8 cellular contexts compared by ENCODE assay signal in the genomic region with DNA sequence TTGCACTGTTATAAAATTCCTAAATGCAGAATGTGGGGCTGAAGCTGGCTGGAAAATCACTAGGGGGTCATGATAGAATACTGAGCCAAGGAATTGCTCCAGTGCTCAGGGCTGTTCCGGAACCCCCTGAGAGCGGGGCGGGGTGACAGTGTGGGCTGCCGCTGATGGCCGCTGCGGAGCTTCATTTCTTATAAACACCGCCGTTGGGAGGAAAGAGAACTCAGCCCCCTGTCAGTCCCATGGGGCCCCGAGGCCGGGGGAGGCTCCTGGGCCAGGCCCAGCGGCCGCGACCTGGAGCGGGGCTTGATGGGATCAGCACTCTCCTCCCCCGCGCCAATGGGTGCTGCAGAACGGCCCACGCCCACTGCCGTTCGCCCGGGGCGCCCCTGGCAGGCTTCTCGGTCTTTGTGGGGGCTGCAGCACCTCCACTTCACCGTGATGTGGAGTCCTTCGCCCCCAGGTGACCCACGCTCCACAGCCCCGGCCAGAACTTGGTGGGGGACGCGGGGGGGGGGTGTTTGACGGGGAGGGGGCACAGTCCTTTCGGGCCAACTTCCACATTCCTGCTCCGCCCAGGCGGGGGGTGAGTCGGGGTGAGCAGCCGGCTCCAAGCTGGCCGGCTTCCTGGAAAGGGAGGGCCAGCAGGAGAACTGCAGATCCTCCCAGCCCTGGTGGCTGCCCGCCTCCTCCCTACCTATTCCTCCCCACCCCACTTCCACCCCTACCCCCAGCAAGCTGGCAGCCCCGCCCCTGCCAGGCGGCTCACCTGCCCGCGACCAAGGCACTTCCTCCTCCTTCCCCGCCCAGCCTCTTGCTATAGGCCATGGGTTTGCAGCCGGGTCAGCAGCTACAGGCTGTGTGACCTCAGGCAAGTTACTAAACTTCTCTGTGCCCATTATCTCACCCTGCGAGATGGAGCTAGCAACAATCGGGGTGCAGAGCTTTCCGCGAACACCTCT. TPM values are rescaled to one million over a fixed set of nuclear protein-coding genes. Genes with fewer than 3 reads are reported as not detected.
DNase-seq lines count a peak whose midpoint lies in the region; ATAC-seq, FAIRE-seq and TF ChIP-seq lines count a peak whose summit lies in the region.

No MANE protein-coding gene starts in this region.

- no peaks in the 10 kb centered on the region for H3K36me3 ChIP-seq in adrenal gland (replicated peaks in 1 of 2)

- no peaks in the 10 kb centered on the region for H3K9me3 Mint-ChIP-seq in progenitor cell of endocrine pancreas (ENCODE audit: low read depth)

- CTCF ChIA-PET in GM10248 (lab: Yijun Ruan, JAX), result interaction anchor here (1.1 to 13.1 kb wide), 13 partner anchors 9 to 324 kb away, joined by 3 to 255 read pairs (median 4); no protein-coding TSS in a partner anchor

- DNase-seq in GM10248 (ENCODE audit: extremely low spot score), result peak; percentile 83
- DNase-seq in NCI-H128 (lab: John Stamatoyannopoulos, UW; ENCODE audit: unreplicated experiment), result peak; percentile 37
- peak; percentile 76 for DNase-seq in T follicular helper cell (ENCODE audit: low read depth)
- DNase-seq in adrenal gland, result peak; percentile 79 to 92 (median 88)
- peak; percentile 90 for DNase-seq in left cardiac atrium
- DNase-seq in progenitor cell of endocrine pancreas (ENCODE audit: low spot score, unreplicated experiment), result peak; percentile 62
- peak; percentile 90 for DNase-seq in urothelium cell line (ENCODE audit: low spot score)

- TF ChIP-seq POLR2A in adrenal gland (IDR thresholded peaks at IDR 0.05), result peak; percentile 10 to 61

- intact Hi-C loops in adrenal gland (cut with DNase I) (loop anchor here in 1 of 2 donors (10.0 kb wide), 1 partner anchor 221 kb away; no protein-coding TSS in a partner anchor), left cardiac atrium (cut with DNase I) (loop anchor here in 1 of 2 donors (2.0 kb wide), 1 partner anchor 77 kb away; no protein-coding TSS in a partner anchor)

- H3K4me1 Mint-ChIP-seq in progenitor cell of endocrine pancreas (ENCODE audit: low read depth), result peaks cover 4% of the 10 kb centered on the region

- H3K4me1 ChIP-seq in adrenal gland (replicated peaks in 1 of 2), result peaks cover 18 to 40% of the 10 kb centered on the region in 2 donors

- H3K36me3 Mint-ChIP-seq in progenitor cell of endocrine pancreas (ENCODE audit: insufficient read depth), result no peaks in the 10 kb centered on the region

- H3K27ac Mint-ChIP-seq in progenitor cell of endocrine pancreas, result peak overlapping the region; percentile 87

- ATAC-seq in HG02623 (IDR thresholded peaks at IDR 0.05; ENCODE audit: unreplicated experiment), result peak; percentile 36
- ATAC-seq in left cardiac atrium, result peak; percentile 83 to 85

- peak overlapping the region in 3 of 4 donors; percentile 37 to 70 (median 42) for H3K4me3 ChIP-seq in adrenal gland

- H3K27me3 ChIP-seq in adrenal gland, result no peaks in the 10 kb centered on the region

- H3K9me3 ChIP-seq in adrenal gland (replicated peaks in 1 of 3), result no peaks in the 10 kb centered on the region

- 0 to 2% (median 0%) methylated on average over 9 to 46 of the region's 47 CpGs for WGBS in adrenal gland, 4 donors

- peaks cover 35% of the 10 kb centered on the region for H3K27me3 Mint-ChIP-seq in progenitor cell of endocrine pancreas

- H3K27ac ChIP-seq in adrenal gland, result peak overlapping the region; percentile 61 to 96 (median 92)

- no peak for FAIRE-seq in urothelium cell line (lab: Jason Lieb, UNC)

- peak overlapping the region; percentile 84 for H3K4me3 Mint-ChIP-seq in progenitor cell of endocrine pancreas (ENCODE audit: low read depth)

- POLR2A ChIA-PET in GM10248 (lab: Yijun Ruan, JAX), result interaction anchor here (0.6 to 2.5 kb wide), 9 partner anchors 11 to 248 kb away, joined by 3 to 12 read pairs (median 4); no protein-coding TSS in a partner anchor

- peak; percentile 0 for TF ChIP-seq CTCF in GM10248 (IDR thresholded peaks at IDR 0.05; ENCODE audit: control extremely low read depth, extremely low read depth, low read depth, missing control alignments)
- TF ChIP-seq CTCF in adrenal gland (IDR thresholded peaks at IDR 0.05), result peak in 2 of 6 experiments; percentile 6 to 20
- peak; percentile 9 for TF ChIP-seq CTCF in progenitor cell of endocrine pancreas (IDR thresholded peaks at IDR 0.05; ENCODE audit: unreplicated experiment)

RNA-seq across cellular contexts. Expression of gene IRF1, which starts 5.4 kb away (rescaled TPM):
- total RNA-seq in adrenal gland (100 to 1,000 TPM in 1 of 8 donors, 10 to 100 TPM in 7; 12.0 to 116 (median 25.5) TPM), left cardiac atrium (10 to 100 TPM; 11.8 to 21.4 TPM), progenitor cell of endocrine pancreas (2.3 and 4.1 TPM in 2 replicates)
- 10 to 100 TPM in 2 of 3 donors, 1 to 10 TPM in 1; 9.0 to 20.0 (median 10.7) TPM for polyA plus RNA-seq in adrenal gland

RNA-seq across cellular contexts. Expression of gene IL5, which starts 47.4 kb away (rescaled TPM):
- total RNA-seq in adrenal gland, result not detected
- polyA plus RNA-seq in adrenal gland, result not detected
- not detected for total RNA-seq in left cardiac atrium
- total RNA-seq in progenitor cell of endocrine pancreas, result not detected in 2 replicates

Comparison
In these comparisons a context has a peak if more than half of its experiments do, and no peak if none do; other contexts are left out.
1. Peak in every context shown above with its lines: DNase-seq, ATAC-seq, H3K4me3 ChIP-seq and H3K27ac ChIP-seq.
2. DNase-seq: peak in every context shown above with its lines; median percentile 90 in left cardiac atrium; 90 in urothelium cell line; 88 in adrenal gland; 83 in GM10248; 76 in T follicular helper cell; 62 in progenitor cell of endocrine pancreas; 37 in NCI-H128.